In genomic region chr15:72785452-72786243, GRCh38 we compare ENCODE assay signal across 9 cellular contexts. TPM values are rescaled to one million over a fixed set of nuclear protein-coding genes. Genes with fewer than 3 reads are reported as not detected.
DNase-seq lines count a peak whose midpoint lies in the region; ATAC-seq and TF ChIP-seq lines count a peak whose summit lies in the region.
"Had no signal": no experiment of that assay in that cellular context is flagged by ENCODE, and none has a peak within 500 bp of the region (broad histone marks: within the 10 kb centered on the region; RNA-seq: fewer than 3 reads in every experiment).

No MANE protein-coding gene starts in this region.

- 43% methylated on average over 6 of the region's 6 CpGs for WGBS in smooth muscle cell (ENCODE audit: low lambda C conversion rate)

- H3K36me3 ChIP-seq in CD8-positive, alpha-beta memory T cell (ENCODE audit: insufficient read depth, low read length) = no peaks in the 10 kb centered on the region
- no peaks in the 10 kb centered on the region for H3K36me3 ChIP-seq in smooth muscle cell (ENCODE audit: low read depth)

- no peak overlapping the region for H3K4me3 ChIP-seq in CD8-positive, alpha-beta memory T cell (ENCODE audit: low read length)
- no peak overlapping the region for H3K4me3 ChIP-seq in smooth muscle cell

- H2AFZ ChIP-seq in smooth muscle cell (ENCODE audit: low read depth) = peak overlapping the region; percentile 93

- peak overlapping the region; percentile 92 to 99 (median 98) for H3K27ac Mint-ChIP-seq in CD8-positive, alpha-beta memory T cell

- no peaks in the 10 kb centered on the region for H3K27me3 Mint-ChIP-seq in CD8-positive, alpha-beta memory T cell

- peaks cover 0 to 18% (median 6%) of the 10 kb centered on the region in 3 donors for H3K36me3 Mint-ChIP-seq in CD8-positive, alpha-beta memory T cell

- peaks cover 43% of the 10 kb centered on the region for H3K4me1 ChIP-seq in CD8-positive, alpha-beta memory T cell (ENCODE audit: insufficient read depth, low read length)
- peaks cover 13% of the 10 kb centered on the region for H3K4me1 ChIP-seq in smooth muscle cell (ENCODE audit: low read depth)

- peak overlapping the region; percentile 76 to 95 (median 94) for H3K4me3 Mint-ChIP-seq in CD8-positive, alpha-beta memory T cell

- H3K9ac ChIP-seq in smooth muscle cell (ENCODE audit: low read depth) = peak overlapping the region; percentile 91

- peak overlapping the region; percentile 94 for H3K4me2 ChIP-seq in smooth muscle cell

- H3K4me1 Mint-ChIP-seq in CD8-positive, alpha-beta memory T cell = peaks cover 48 to 61% (median 55%) of the 10 kb centered on the region in 3 donors

- H3K79me2 ChIP-seq in smooth muscle cell (ENCODE audit: low read depth) = peaks cover 28% of the 10 kb centered on the region

- no peaks in the 10 kb centered on the region for H3K27me3 ChIP-seq in CD8-positive, alpha-beta memory T cell (ENCODE audit: insufficient read depth, low read length, poor library complexity, severe bottlenecking)
- no peaks in the 10 kb centered on the region for H3K27me3 ChIP-seq in smooth muscle cell (ENCODE audit: low read depth)

- peaks cover 15% of the 10 kb centered on the region for H4K20me1 ChIP-seq in smooth muscle cell (ENCODE audit: low read depth)

- peak in 4 of 5 donors; percentile 37 to 77 (median 66) for DNase-seq in CD8-positive, alpha-beta memory T cell
- peak; percentile 31 for DNase-seq in T-helper 9 cell
- peak; percentile 25 for DNase-seq in smooth muscle cell (lab: John Stamatoyannopoulos, UW; ENCODE audit: unreplicated experiment)
- DNase-seq in NCI-H345 (lab: John Stamatoyannopoulos, UW) = no peak
- no peak for DNase-seq in NCI-H1930 (lab: John Stamatoyannopoulos, UW)
- DNase-seq in NCI-H1105 (lab: John Stamatoyannopoulos, UW) = no peak
- DNase-seq: SHP77 treated with DMSO at 0.1 percent for 48 hours had no signal

- H3K9me3 ChIP-seq in CD8-positive, alpha-beta memory T cell (ENCODE audit: low read length) = no peaks in the 10 kb centered on the region
- H3K9me3 ChIP-seq in smooth muscle cell (replicated peaks; ENCODE audit: low read depth) = no peaks in the 10 kb centered on the region

- peaks cover 7% of the 10 kb centered on the region for H3F3A ChIP-seq in smooth muscle cell (ENCODE audit: low read depth)

- CTCF ChIA-PET in CD8-positive, alpha-beta memory T cell (lab: Charles Lee) = no interaction called here

- H3K27ac ChIP-seq in CD8-positive, alpha-beta memory T cell (ENCODE audit: low read depth, low read length) = peak overlapping the region; percentile 95
- H3K27ac ChIP-seq in cingulate gyrus (ENCODE audit: low read depth, low read length) = peak overlapping the region; percentile 98
- peak overlapping the region; percentile 99 for H3K27ac ChIP-seq in smooth muscle cell (ENCODE audit: low read depth)

- POLR2A ChIA-PET in CD8-positive, alpha-beta memory T cell (lab: Charles Lee) = interaction anchor here (0.5 kb wide), 1 partner anchor 350 kb away, joined by 5 read pairs; no protein-coding TSS in a partner anchor

- TF ChIP-seq CTCF in smooth muscle cell (IDR thresholded peaks at IDR 0.05; ENCODE audit: borderline replicate concordance, insufficient read depth, poor library complexity, severe bottlenecking) = no peak

- ATAC-seq in GM21360 (IDR thresholded peaks at IDR 0.05; ENCODE audit: unreplicated experiment) = no peak

- no peaks in the 10 kb centered on the region for H3K9me3 Mint-ChIP-seq in CD8-positive, alpha-beta memory T cell

RNA-seq across cellular contexts. Expression of gene ADPGK, which starts 2.1 kb away (rescaled TPM):
- total RNA-seq in CD8-positive, alpha-beta memory T cell = 10 to 100 TPM; 57.8 to 76.1 TPM
- 67.5 TPM for polyA plus RNA-seq in CD8-positive, alpha-beta memory T cell
- 67.3 and 70.0 TPM in 2 replicates for total RNA-seq in smooth muscle cell
- polyA plus RNA-seq in smooth muscle cell = 53.4 and 55.7 TPM in 2 replicates

Comparison
In these comparisons a context has a peak if more than half of its experiments do, and no peak if none do; other contexts are left out.
1. DNase-seq: peak in CD8-positive, alpha-beta memory T cell (4 of 5), T-helper 9 cell (single experiment) and smooth muscle cell (single experiment); none in NCI-H345 (single experiment), NCI-H1930 (0 of 2) and NCI-H1105 (single experiment).
2. Peak in every context shown above with its lines, with median percentiles within 50 percentile points of each other: H3K27ac ChIP-seq.